ENCODE assay signal across 35 cellular contexts in genomic region chr1:176009951-176010350, GRCh38.
"Had no signal": no experiment of that assay in that cellular context is flagged by ENCODE, and none has a peak within 500 bp of the region (broad histone marks: within the 10 kb centered on the region; RNA-seq: fewer than 3 reads in every experiment).

No MANE protein-coding gene starts in this region.

- H3K27me3 Mint-ChIP-seq: activated B cell treated with CpG ODN at 0.5 μM for 24 hours; activated CD4-positive, alpha-beta memory T cell treated with anti-CD3 and anti-CD28 coated beads for 36 hours; activated CD4-positive, alpha-beta T cell treated with anti-CD3 and anti-CD28 coated beads, Interleukin-2, amount 10 ng/mL, durations not matched to agents 24 days and 14 days; activated CD8-positive, alpha-beta T cell treated with anti-CD3 and anti-CD28 coated beads for 36 hours; activated naive CD8-positive, alpha-beta T cell treated with anti-CD3 and anti-CD28 coated beads for 36 hours; activated T-helper 17 cell treated with anti-CD3 and anti-CD28 coated beads, Interleukin-2, amount 50 U/mL, for 72 hours had no signal

- H3K9me3 ChIP-seq: adrenal gland, body of pancreas, breast epithelium had no signal

- FAIRE-seq: astrocyte, colon had no signal

- H3K36me3 ChIP-seq: brain microvascular endothelial cell, breast epithelium had no signal

- DNase-seq: activated B cell treated with CpG ODN at 0.5 μM for 24 hours; activated CD4-positive, alpha-beta memory T cell treated with anti-CD3 and anti-CD28 coated beads for 36 hours; activated CD4-positive, alpha-beta T cell treated with anti-CD3 and anti-CD28 coated beads for 4 hours; activated CD4-positive, alpha-beta T cell treated with anti-CD3 and anti-CD28 coated beads, Interleukin-2, amount 10 ng/mL, durations not matched to agents 24 days and 14 days; activated CD4-positive, alpha-beta T cell treated with anti-CD3 and anti-CD28 coated beads, Interleukin-2, amount 50 U/mL, for 1 hour; activated CD4-positive, alpha-beta T cell treated with anti-CD3 and anti-CD28 coated beads, Interleukin-2, amount 50 U/mL, for 4 hours; activated CD4-positive, CD25-positive, alpha-beta regulatory T cell treated with anti-CD3 and anti-CD28 coated beads, Interleukin-2, amount 50 U/mL, for 72 hours; activated CD8-positive, alpha-beta memory T cell treated with anti-CD3 and anti-CD28 coated beads, Interleukin-2, amount 50 U/mL, for 4 hours; activated CD8-positive, alpha-beta T cell treated with anti-CD3 and anti-CD28 coated beads for 36 hours; activated effector memory CD4-positive, alpha-beta T cell treated with anti-CD3 and anti-CD28 coated beads, Interleukin-2, amount 50 U/mL, for 16 hours; activated gamma-delta T cell treated with Interleukin-2 at 50 U/mL for 16 hours; activated naive CD4-positive, alpha-beta T cell treated with anti-CD3 and anti-CD28 coated beads for 36 hours; activated naive CD8-positive, alpha-beta T cell treated with anti-CD3 and anti-CD28 coated beads for 36 hours; activated T-cell treated with anti-CD3 and anti-CD28 coated beads for 4 hours; activated T-cell treated with anti-CD3 and anti-CD28 coated beads, Interleukin-2, amount 50 U/mL, for 1 hour; activated T-cell treated with anti-CD3 and anti-CD28 coated beads, Interleukin-2, amount 50 U/mL, for 4 hours; activated T-cell treated with anti-CD3 and anti-CD28 coated beads, Interleukin-2, amount 50 U/mL, for 72 hours; adrenal gland; amniotic stem cell; aorta; body of pancreas; brain microvascular endothelial cell; central memory CD4-positive, alpha-beta T cell; T-helper 1 cell; T-helper 2 cell; T-helper 9 cell had no signal

- ATAC-seq: activated CD8-positive, alpha-beta T cell treated with anti-CD3 and anti-CD28 coated beads for 36 hours; activated naive CD4-positive, alpha-beta T cell treated with anti-CD3 and anti-CD28 coated beads, Interleukin-2, amount 50 U/mL, for 72 hours; activated T-cell treated with anti-CD3 and anti-CD28 coated beads, Interleukin-2, amount 50 U/mL, for 4 hours; activated T-cell treated with anti-CD3 and anti-CD28 coated beads, Interleukin-2, amount 50 U/mL, for 72 hours; activated T-helper 17 cell treated with anti-CD3 and anti-CD28 coated beads, Interleukin-2, amount 50 U/mL, for 72 hours; body of pancreas had no signal

- H3K9me3 Mint-ChIP-seq: activated B cell treated with CpG ODN at 0.5 μM for 24 hours; activated T-cell treated with anti-CD3 and anti-CD28 coated beads, Interleukin-2, amount 50 U/mL, for 4 hours; activated T-helper 17 cell treated with anti-CD3 and anti-CD28 coated beads, Interleukin-2, amount 50 U/mL, for 72 hours had no signal

- H3K27ac ChIP-seq: adrenal gland, body of pancreas, brain microvascular endothelial cell, breast epithelium, VCaP had no signal

- H3K4me3 ChIP-seq: adrenal gland, body of pancreas, breast epithelium had no signal

- H3K4me1 Mint-ChIP-seq: activated B cell treated with CpG ODN at 0.5 μM for 24 hours; activated CD4-positive, alpha-beta T cell treated with anti-CD3 and anti-CD28 coated beads, Interleukin-2, amount 10 ng/mL, durations not matched to agents 24 days and 14 days; activated naive CD8-positive, alpha-beta T cell treated with anti-CD3 and anti-CD28 coated beads for 36 hours; activated T-helper 17 cell treated with anti-CD3 and anti-CD28 coated beads, Interleukin-2, amount 50 U/mL, for 72 hours had no signal

- H3K27ac Mint-ChIP-seq: activated B cell treated with CpG ODN at 0.5 μM for 24 hours; activated CD4-positive, alpha-beta memory T cell treated with anti-CD3 and anti-CD28 coated beads for 36 hours; activated CD4-positive, alpha-beta T cell treated with anti-CD3 and anti-CD28 coated beads, Interleukin-2, amount 10 ng/mL, durations not matched to agents 24 days and 14 days; activated CD8-positive, alpha-beta T cell treated with anti-CD3 and anti-CD28 coated beads for 36 hours; activated naive CD4-positive, alpha-beta T cell treated with anti-CD3 and anti-CD28 coated beads for 36 hours; activated naive CD8-positive, alpha-beta T cell treated with anti-CD3 and anti-CD28 coated beads for 36 hours; activated T-cell treated with anti-CD3 and anti-CD28 coated beads, Interleukin-2, amount 50 U/mL, for 72 hours; activated T-helper 1 cell treated with anti-CD3 and anti-CD28 coated beads, Interleukin-12 subunit alpha, Interleukin-12 subunit beta, Interleukin-2, Interleukin-4 antibody, amounts not matched to agents 30 ng/mL and 10 ng/mL and 1 ng/mL, durations not matched to agents 14 hours and 24 hours and 36 hours; activated T-helper 17 cell treated with anti-CD3 and anti-CD28 coated beads, Interleukin-2, amount 50 U/mL, for 72 hours; T-helper 1 cell treated with Interleukin-12 subunit alpha and Interleukin-12 subunit beta and Interleukin-4 antibody, amounts not matched to agents 30 μg/mL and 1 μg/mL, for 36 hours; T-helper 2 cell treated with Interferon-gamma antibody and Interleukin-4, amounts not matched to agents 5 μg/mL and 100 μg/mL, for 36 hours had no signal

- H3K4me3 Mint-ChIP-seq: activated B cell treated with CpG ODN at 0.5 μM for 24 hours; activated CD4-positive, alpha-beta memory T cell treated with anti-CD3 and anti-CD28 coated beads for 36 hours; activated CD4-positive, alpha-beta T cell treated with anti-CD3 and anti-CD28 coated beads, Interleukin-2, amount 10 ng/mL, durations not matched to agents 24 days and 14 days; activated CD8-positive, alpha-beta T cell treated with anti-CD3 and anti-CD28 coated beads for 36 hours; activated naive CD4-positive, alpha-beta T cell treated with anti-CD3 and anti-CD28 coated beads for 36 hours; activated naive CD8-positive, alpha-beta T cell treated with anti-CD3 and anti-CD28 coated beads for 36 hours; activated T-cell treated with anti-CD3 and anti-CD28 coated beads, Interleukin-2, amount 50 U/mL, for 4 hours; activated T-cell treated with anti-CD3 and anti-CD28 coated beads, Interleukin-2, amount 50 U/mL, for 72 hours; activated T-helper 1 cell treated with anti-CD3 and anti-CD28 coated beads, Interleukin-12 subunit alpha, Interleukin-12 subunit beta, Interleukin-2, Interleukin-4 antibody, amounts not matched to agents 30 ng/mL and 10 ng/mL and 1 ng/mL, durations not matched to agents 14 hours and 24 hours and 36 hours; activated T-helper 17 cell treated with anti-CD3 and anti-CD28 coated beads, Interleukin-2, amount 50 U/mL, for 72 hours; T-helper 1 cell treated with Interleukin-12 subunit alpha and Interleukin-12 subunit beta and Interleukin-4 antibody, amounts not matched to agents 30 μg/mL and 1 μg/mL, for 36 hours; T-helper 2 cell treated with Interferon-gamma antibody and Interleukin-4, amounts not matched to agents 5 μg/mL and 100 μg/mL, for 36 hours had no signal

- H3K27me3 ChIP-seq: adrenal gland, body of pancreas, brain microvascular endothelial cell, breast epithelium had no signal

- H3K4me1 ChIP-seq: adrenal gland, body of pancreas, breast epithelium had no signal
